In genomic region chr4:185847352-185848078, GRCh38 we compare ENCODE assay signal across 11 cellular contexts. TPM values are rescaled to one million over a fixed set of nuclear protein-coding genes. Genes with fewer than 3 reads are reported as not detected.
DNase-seq lines count a peak whose midpoint lies in the region; ATAC-seq and TF ChIP-seq lines count a peak whose summit lies in the region.
"Had no signal": no experiment of that assay in that cellular context is flagged by ENCODE, and none has a peak within 500 bp of the region (broad histone marks: within the 10 kb centered on the region; RNA-seq: fewer than 3 reads in every experiment).

No MANE protein-coding gene starts in this region.

- H3K36me3 Mint-ChIP-seq in nephron progenitor cell (ENCODE audit: low read depth), result peaks cover 22% of the 10 kb centered on the region

- TF ChIP-seq CTCF in nephron progenitor cell (IDR thresholded peaks at IDR 0.05) (no peak), left lung (IDR thresholded peaks at IDR 0.05) (no peak)

- H3K4me3 ChIP-seq in left lung, result no peak overlapping the region
- H3K4me3 ChIP-seq: SK-N-MC had no signal

- H3K4me1 ChIP-seq in left lung, result no peaks in the 10 kb centered on the region

- H3K27ac ChIP-seq in epithelial cell of prostate, result peak overlapping the region; percentile 70
- H3K27ac ChIP-seq in left lung, result no peak overlapping the region
- H3K27ac ChIP-seq: SK-N-MC had no signal

- DNase-seq in D341Med (ENCODE audit: low spot score) (peak; percentile 43), NCI-H226 (peak; percentile 39), epithelial cell of prostate (ENCODE audit: low read depth, low spot score) (peak; percentile 57), nephron progenitor cell (no peak), left lung (no peak)
- DNase-seq: hippocampal formation, KBM-7 had no signal

- no peak for ATAC-seq in GM21619 (IDR thresholded peaks at IDR 0.05; ENCODE audit: unreplicated experiment)
- no peak for ATAC-seq in GM18520 (IDR thresholded peaks at IDR 0.05; ENCODE audit: unreplicated experiment)
- ATAC-seq in left lung, result no peak
- no peak for ATAC-seq in HG03280 (IDR thresholded peaks at IDR 0.05; ENCODE audit: unreplicated experiment)

- H3K27ac Mint-ChIP-seq in nephron progenitor cell, result no peak overlapping the region

- peak overlapping the region; percentile 47 for H3K4me3 Mint-ChIP-seq in nephron progenitor cell

- H3K27me3 Mint-ChIP-seq in nephron progenitor cell (ENCODE audit: low read depth, poor library complexity), result peaks cover 3% of the 10 kb centered on the region

- peaks cover 41% of the 10 kb centered on the region for H3K9me3 Mint-ChIP-seq in nephron progenitor cell

- intact Hi-C loops in left lung (cut with DNase I), result no loop called here

- H3K9me3 ChIP-seq in left lung, result no peaks in the 10 kb centered on the region

- peaks cover 31% of the 10 kb centered on the region for H3K4me1 Mint-ChIP-seq in nephron progenitor cell

- H3K27me3 ChIP-seq in left lung, result no peaks in the 10 kb centered on the region

- no peaks in the 10 kb centered on the region for H3K36me3 ChIP-seq in left lung

RNA-seq across cellular contexts. Expression of gene SORBS2, which starts 35.5 kb away (rescaled TPM):
- 10 to 100 TPM; 36.5 to 50.8 TPM for total RNA-seq in left lung

Comparison
In these comparisons a context has a peak if more than half of its experiments do, and no peak if none do; other contexts are left out.
1. DNase-seq: peak in D341Med (single experiment), NCI-H226 (single experiment) and epithelial cell of prostate (single experiment); none in nephron progenitor cell (single experiment) and left lung (0 of 2).